ENCODE assay signal across 8 cellular contexts in the genomic region with DNA sequence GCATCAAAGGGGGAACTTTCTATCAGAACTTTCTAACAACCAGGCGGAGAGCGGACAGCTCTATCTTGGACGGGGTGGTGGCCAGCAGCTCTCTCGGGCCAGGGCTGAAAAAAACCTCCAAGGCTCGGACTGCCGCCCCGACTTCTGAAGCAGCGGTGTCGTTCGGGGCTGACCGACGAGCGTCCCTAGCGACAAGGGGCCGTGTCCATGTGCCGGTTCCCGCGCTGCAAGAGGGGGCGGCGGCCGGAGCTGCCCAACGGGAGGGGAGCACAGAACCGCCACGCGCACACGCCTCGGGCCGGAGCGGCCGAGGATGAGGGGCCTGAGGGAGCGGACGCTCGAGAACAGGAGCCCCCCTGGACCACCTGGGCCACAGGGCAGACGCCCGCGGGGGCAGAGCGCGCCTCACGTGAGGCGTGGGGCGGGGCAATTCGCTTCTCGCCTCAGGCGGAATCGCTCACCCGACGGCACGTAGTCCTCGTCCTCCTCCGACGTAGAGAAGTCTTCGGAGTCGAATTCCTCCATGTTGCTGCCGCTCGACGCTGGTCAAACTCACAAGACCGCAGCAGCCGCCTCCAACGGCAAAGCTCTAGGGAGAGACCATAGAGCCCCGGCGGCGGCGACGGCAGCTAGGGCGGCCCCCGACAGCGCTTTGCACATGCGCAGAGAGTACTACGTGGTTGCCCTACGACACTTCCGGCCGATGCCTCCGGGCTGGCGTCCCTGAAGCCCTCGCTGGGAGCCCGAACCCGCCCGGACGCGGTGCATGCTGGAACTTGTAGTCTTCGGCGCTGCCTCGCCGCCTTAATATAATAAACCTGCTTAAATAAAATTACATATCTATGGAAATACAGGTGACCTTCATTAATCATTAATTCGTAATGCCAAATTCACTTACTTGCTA. TPM values are rescaled to one million over a fixed set of nuclear protein-coding genes. Genes with fewer than 3 reads are reported as not detected.
DNase-seq lines count a peak whose midpoint lies in the region; ATAC-seq lines count a peak whose summit lies in the region.

CFDP1 (minus strand) TSS at position 676 of the 904 bp plus-strand sequence; CDS start at position 525, 151 bp downstream.

- ATAC-seq in GM21528 (IDR thresholded peaks at IDR 0.05; ENCODE audit: low FRiP score, unreplicated experiment) = peak; percentile 93

- peak within 1 kb of the TSS; percentile 94 to 99 (median 96) for H3K27ac Mint-ChIP-seq in IgD-negative memory B cell

- peak; percentile 92 for DNase-seq in DMS 273 treated with DMSO at 0.1 percent for 48 hours (lab: John Stamatoyannopoulos, UW)
- DNase-seq in OCI-M2 (lab: John Stamatoyannopoulos, UW; ENCODE audit: unreplicated experiment) = peak; percentile 59
- DNase-seq in activated T-cell treated with anti-CD3 and anti-CD28 coated beads for 48 hours (ENCODE audit: low read depth) = peak; percentile 91
- DNase-seq in epithelial cell of prostate (ENCODE audit: low read depth, low spot score) = peak; percentile 64
- DNase-seq in mucosa of gallbladder (ENCODE audit: low spot score) = peak; percentile 96
- peak; percentile 90 to 92 for DNase-seq in stimulated activated CD8-positive, alpha-beta memory T cell treated with anti-CD3 and anti-CD28 coated beads, Interleukin-4, amount 100 ng/mL, for 4 hours (ENCODE audit: low read depth in 2 of 2, low spot score in 1 of 2)

- H3K9me3 Mint-ChIP-seq in IgD-negative memory B cell = no peaks in the 10 kb centered on the region

- H3K36me3 Mint-ChIP-seq in IgD-negative memory B cell = no peaks in the 10 kb centered on the region

- H3K4me1 Mint-ChIP-seq in IgD-negative memory B cell = peaks cover 15 to 18% (median 16%) of the 10 kb centered on the region in 3 donors

- H3K4me3 Mint-ChIP-seq in IgD-negative memory B cell = peak within 1 kb of the TSS; percentile 90 to 96 (median 91)

- H3K27ac ChIP-seq in epithelial cell of prostate = peak within 1 kb of the TSS; percentile 90

- no peaks in the 10 kb centered on the region for H3K27me3 Mint-ChIP-seq in IgD-negative memory B cell

RNA-seq across cellular contexts. Expression of gene CFDP1, which starts in this region (rescaled TPM):
- 31.5 TPM for polyA plus RNA-seq in IgD-negative memory B cell
- total RNA-seq in mucosa of gallbladder = 45.2 TPM

Comparison
In these comparisons a context has a peak if more than half of its experiments do, and no peak if none do; other contexts are left out.
1. Peak in every context shown above with its lines: DNase-seq, ATAC-seq and H3K27ac ChIP-seq.